29 cellular contexts compared by ENCODE assay signal in the genomic region with DNA sequence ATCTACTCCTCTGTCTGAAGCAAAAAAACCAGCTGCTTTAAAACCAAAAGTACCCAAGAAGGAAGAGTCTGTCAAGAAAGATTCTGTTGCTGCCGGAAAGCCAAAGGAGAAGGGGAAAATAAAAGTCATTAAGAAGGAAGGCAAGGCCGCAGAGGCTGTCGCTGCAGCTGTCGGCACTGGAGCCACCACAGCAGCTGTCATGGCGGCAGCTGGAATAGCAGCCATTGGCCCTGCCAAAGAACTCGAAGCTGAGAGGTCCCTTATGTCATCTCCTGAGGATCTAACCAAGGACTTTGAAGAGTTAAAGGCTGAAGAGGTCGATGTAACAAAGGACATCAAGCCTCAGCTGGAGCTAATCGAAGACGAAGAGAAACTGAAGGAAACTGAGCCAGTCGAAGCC.
DNase-seq lines count a peak whose midpoint lies in the region; ATAC-seq and TF ChIP-seq lines count a peak whose summit lies in the region.
"Had no signal": no experiment of that assay in that cellular context is flagged by ENCODE, and none has a peak within 500 bp of the region (broad histone marks: within the 10 kb centered on the region; RNA-seq: fewer than 3 reads in every experiment).

No MANE protein-coding gene starts in this region.

- H3K4me1 Mint-ChIP-seq in activated naive CD8-positive, alpha-beta T cell (ENCODE audit: low read depth) = peaks cover 10% of the 10 kb centered on the region
- no peaks in the 10 kb centered on the region for H3K4me1 Mint-ChIP-seq in activated naive CD8-positive, alpha-beta T cell treated with anti-CD3 and anti-CD28 coated beads for 36 hours
- H3K4me1 Mint-ChIP-seq in activated B cell treated with CpG ODN at 0.5 μM for 24 hours = peaks cover 20% of the 10 kb centered on the region
- H3K4me1 Mint-ChIP-seq in activated CD8-positive, alpha-beta memory T cell treated with anti-CD3 and anti-CD28 coated beads, Interleukin-2, amount 10 ng/mL, durations not matched to agents 7 days and 5 days = peaks cover 19% of the 10 kb centered on the region

- DNase-seq in activated naive CD8-positive, alpha-beta T cell treated with anti-CD3 and anti-CD28 coated beads for 36 hours = no peak
- DNase-seq in activated B cell treated with CpG ODN at 0.5 μM for 24 hours = no peak
- peak; percentile 22 for DNase-seq in germinal center (ENCODE audit: low spot score)
- no peak for DNase-seq in HK-2 (ENCODE audit: unreplicated experiment)
- DNase-seq in activated CD8-positive, alpha-beta memory T cell treated with anti-CD3 and anti-CD28 coated beads, Interleukin-2, amount 10 ng/mL, durations not matched to agents 7 days and 5 days = no peak
- no peak for DNase-seq in activated CD4-positive, CD25-positive, alpha-beta regulatory T cell treated with anti-CD3 and anti-CD28 coated beads, Interleukin-2, amount 50 U/mL, for 72 hours
- no peak for DNase-seq in effector CD8-positive, alpha-beta T cell (lab: John Stamatoyannopoulos, UW)
- DNase-seq: activated CD4-positive, alpha-beta memory T cell treated with anti-CD3 and anti-CD28 coated beads for 36 hours; activated CD4-positive, alpha-beta T cell treated with anti-CD3 and anti-CD28 coated beads for 1 hour; activated CD8-positive, alpha-beta memory T cell treated with anti-CD3 and anti-CD28 coated beads, Interleukin-2, amount 50 U/mL, for 4 hours; activated naive CD4-positive, alpha-beta T cell treated with Interleukin-2 at 50 U/mL for 16 hours; amniotic stem cell; effector memory CD4-positive, alpha-beta T cell; GDM1; head of caudate nucleus; islet precursor cell; Kasumi-1; left ventricle myocardium inferior; NCI-H1436; NCI-H226; NCI-H526 treated with DMSO at 0.1 percent for 48 hours; right cardiac atrium; spleen; stimulated activated CD4-positive, alpha-beta T cell treated with anti-CD3 and anti-CD28 coated beads, Interleukin-2, amount 100 ng/mL, for 24 hours; stomach; trophoblast cell had no signal

- H3K4me3 Mint-ChIP-seq in activated naive CD8-positive, alpha-beta T cell = no peak overlapping the region
- no peak overlapping the region for H3K4me3 Mint-ChIP-seq in activated naive CD8-positive, alpha-beta T cell treated with anti-CD3 and anti-CD28 coated beads for 36 hours
- peak overlapping the region; percentile 44 for H3K4me3 Mint-ChIP-seq in activated B cell treated with CpG ODN at 0.5 μM for 24 hours
- H3K4me3 Mint-ChIP-seq in activated CD8-positive, alpha-beta memory T cell treated with anti-CD3 and anti-CD28 coated beads, Interleukin-2, amount 10 ng/mL, durations not matched to agents 7 days and 5 days = no peak overlapping the region
- H3K4me3 Mint-ChIP-seq: activated CD4-positive, alpha-beta memory T cell treated with anti-CD3 and anti-CD28 coated beads for 36 hours; CD14-positive monocyte had no signal

- H3K9me3 Mint-ChIP-seq in activated naive CD8-positive, alpha-beta T cell (ENCODE audit: low read depth) = no peaks in the 10 kb centered on the region
- no peaks in the 10 kb centered on the region for H3K9me3 Mint-ChIP-seq in activated naive CD8-positive, alpha-beta T cell treated with anti-CD3 and anti-CD28 coated beads for 36 hours
- H3K9me3 Mint-ChIP-seq in activated B cell treated with CpG ODN at 0.5 μM for 24 hours = peaks cover 3% of the 10 kb centered on the region
- H3K9me3 Mint-ChIP-seq in activated CD8-positive, alpha-beta memory T cell treated with anti-CD3 and anti-CD28 coated beads, Interleukin-2, amount 10 ng/mL, durations not matched to agents 7 days and 5 days (ENCODE audit: low read depth) = no peaks in the 10 kb centered on the region
- H3K9me3 Mint-ChIP-seq: activated CD4-positive, alpha-beta memory T cell treated with anti-CD3 and anti-CD28 coated beads for 36 hours had no signal

- ATAC-seq in activated B cell treated with CpG ODN at 0.5 μM for 24 hours (ENCODE audit: low read depth) = no peak
- ATAC-seq in activated CD8-positive, alpha-beta memory T cell treated with anti-CD3 and anti-CD28 coated beads, Interleukin-2, amount 10 ng/mL, durations not matched to agents 7 days and 5 days = no peak
- ATAC-seq: HepG2, right cardiac atrium had no signal

- H3K27ac Mint-ChIP-seq in activated naive CD8-positive, alpha-beta T cell = peak overlapping the region; percentile 13
- no peak overlapping the region for H3K27ac Mint-ChIP-seq in activated naive CD8-positive, alpha-beta T cell treated with anti-CD3 and anti-CD28 coated beads for 36 hours
- H3K27ac Mint-ChIP-seq in activated B cell treated with CpG ODN at 0.5 μM for 24 hours = no peak overlapping the region
- no peak overlapping the region for H3K27ac Mint-ChIP-seq in activated CD8-positive, alpha-beta memory T cell treated with anti-CD3 and anti-CD28 coated beads, Interleukin-2, amount 10 ng/mL, durations not matched to agents 7 days and 5 days
- H3K27ac Mint-ChIP-seq: CD14-positive monocyte had no signal

- intact Hi-C loops in activated B cell treated with CpG ODN at 0.5 μM for 24 hours (cut with micrococcal nuclease) = no loop called here

- H3K27me3 Mint-ChIP-seq in activated naive CD8-positive, alpha-beta T cell = peaks cover 11% of the 10 kb centered on the region
- H3K27me3 Mint-ChIP-seq in activated naive CD8-positive, alpha-beta T cell treated with anti-CD3 and anti-CD28 coated beads for 36 hours = peaks cover 26% of the 10 kb centered on the region
- peaks cover 4% of the 10 kb centered on the region for H3K27me3 Mint-ChIP-seq in activated B cell treated with CpG ODN at 0.5 μM for 24 hours
- peaks cover 99% of the 10 kb centered on the region for H3K27me3 Mint-ChIP-seq in activated CD8-positive, alpha-beta memory T cell treated with anti-CD3 and anti-CD28 coated beads, Interleukin-2, amount 10 ng/mL, durations not matched to agents 7 days and 5 days

- TF ChIP-seq CTCF in activated B cell treated with CpG ODN at 0.5 μM for 24 hours (IDR thresholded peaks at IDR 0.05) = no peak

- CTCF ChIA-PET in activated B cell treated with CpG ODN at 0.5 μM for 24 hours (lab: Charles Lee) = no interaction called here
- CTCF ChIA-PET in activated CD8-positive, alpha-beta memory T cell treated with anti-CD3 and anti-CD28 coated beads, Interleukin-2, amount 10 ng/mL, durations not matched to agents 7 days and 5 days (lab: Charles Lee) = no interaction called here

- no peaks in the 10 kb centered on the region for H3K36me3 Mint-ChIP-seq in activated naive CD8-positive, alpha-beta T cell
- H3K36me3 Mint-ChIP-seq in activated naive CD8-positive, alpha-beta T cell treated with anti-CD3 and anti-CD28 coated beads for 36 hours = peaks cover 1% of the 10 kb centered on the region
- H3K36me3 Mint-ChIP-seq in activated B cell treated with CpG ODN at 0.5 μM for 24 hours (ENCODE audit: low read depth) = no peaks in the 10 kb centered on the region
- peaks cover 10% of the 10 kb centered on the region for H3K36me3 Mint-ChIP-seq in activated CD8-positive, alpha-beta memory T cell treated with anti-CD3 and anti-CD28 coated beads, Interleukin-2, amount 10 ng/mL, durations not matched to agents 7 days and 5 days
- H3K36me3 Mint-ChIP-seq: activated CD4-positive, alpha-beta memory T cell treated with anti-CD3 and anti-CD28 coated beads for 36 hours; CD14-positive monocyte had no signal

- POLR2A ChIA-PET in activated B cell treated with CpG ODN at 0.5 μM for 24 hours (lab: Charles Lee) = no interaction called here
